1 cellular context compared by ENCODE assay signal in the genomic region with DNA sequence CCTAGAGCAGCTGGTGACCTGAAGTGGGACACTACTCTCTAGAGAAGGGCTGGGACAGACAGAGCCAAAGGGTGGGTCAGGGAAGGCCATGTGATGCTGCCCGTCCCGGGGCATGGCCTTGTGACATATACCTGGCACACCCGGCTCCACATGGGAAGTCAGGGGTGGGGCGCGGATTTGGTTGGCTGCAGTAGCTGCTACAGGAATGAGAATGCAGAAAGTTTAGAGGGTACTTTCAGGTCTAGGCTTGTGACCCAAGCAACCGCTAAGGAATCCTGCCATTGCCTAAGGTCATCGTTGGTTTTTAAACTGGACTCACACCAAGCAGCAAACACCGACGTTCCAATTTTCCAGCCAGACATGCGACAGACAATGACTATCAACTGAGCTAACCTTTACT.
TF ChIP-seq lines count a peak whose summit lies in the region.

No MANE protein-coding gene starts in this region.

TF ChIP-seq in GM12878, 131 proteins besides CTCF, POLR2A, EP300 and RAD21:
- TF ChIP-seq PAX8 (IDR thresholded peaks at IDR 0.05) (no peak), PML (IDR thresholded peaks at IDR 0.05; ENCODE audit: low read length) (no peak), ZNF207 (IDR thresholded peaks at IDR 0.05; ENCODE audit: borderline replicate concordance) (no peak), SREBF2 (IDR thresholded peaks at IDR 0.05; ENCODE audit: low read length) (no peak), MEF2B (IDR thresholded peaks at IDR 0.05; ENCODE audit: partially characterized antibody, poor library complexity, severe bottlenecking) (no peak), TCF12 (IDR thresholded peaks at IDR 0.05; ENCODE audit: low read depth, low read length) (no peak), ETV6 (conservative IDR thresholded peaks at IDR 0.05 in 1 of 2, IDR thresholded peaks at IDR 0.05 in 1 of 2; ENCODE audit: borderline replicate concordance in 1 of 2, low read depth in 1 of 2) (no peak), NFXL1 (IDR thresholded peaks at IDR 0.05; ENCODE audit: borderline replicate concordance) (no peak), FOXM1 (IDR thresholded peaks at IDR 0.05; ENCODE audit: low read depth, low read length) (no peak), KLF5 (IDR thresholded peaks at IDR 0.05; ENCODE audit: partially characterized antibody) (no peak), ZZZ3 (IDR thresholded peaks at IDR 0.05; ENCODE audit: control insufficient read depth, insufficient read length, low read depth) (no peak), KAT2A (conservative IDR thresholded peaks at IDR 0.05; ENCODE audit: control insufficient read depth, low read depth, low read length) (no peak)
- TF ChIP-seq, protein P1, sequence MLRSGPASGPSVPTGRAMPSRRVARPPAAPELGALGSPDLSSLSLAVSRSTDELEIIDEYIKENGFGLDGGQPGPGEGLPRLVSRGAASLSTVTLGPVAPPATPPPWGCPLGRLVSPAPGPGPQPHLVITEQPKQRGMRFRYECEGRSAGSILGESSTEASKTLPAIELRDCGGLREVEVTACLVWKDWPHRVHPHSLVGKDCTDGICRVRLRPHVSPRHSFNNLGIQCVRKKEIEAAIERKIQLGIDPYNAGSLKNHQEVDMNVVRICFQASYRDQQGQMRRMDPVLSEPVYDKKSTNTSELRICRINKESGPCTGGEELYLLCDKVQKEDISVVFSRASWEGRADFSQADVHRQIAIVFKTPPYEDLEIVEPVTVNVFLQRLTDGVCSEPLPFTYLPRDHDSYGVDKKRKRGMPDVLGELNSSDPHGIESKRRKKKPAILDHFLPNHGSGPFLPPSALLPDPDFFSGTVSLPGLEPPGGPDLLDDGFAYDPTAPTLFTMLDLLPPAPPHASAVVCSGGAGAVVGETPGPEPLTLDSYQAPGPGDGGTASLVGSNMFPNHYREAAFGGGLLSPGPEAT (IDR thresholded peaks at IDR 0.05; ENCODE audit: low read depth): no peak
- TF ChIP-seq, protein P2, sequence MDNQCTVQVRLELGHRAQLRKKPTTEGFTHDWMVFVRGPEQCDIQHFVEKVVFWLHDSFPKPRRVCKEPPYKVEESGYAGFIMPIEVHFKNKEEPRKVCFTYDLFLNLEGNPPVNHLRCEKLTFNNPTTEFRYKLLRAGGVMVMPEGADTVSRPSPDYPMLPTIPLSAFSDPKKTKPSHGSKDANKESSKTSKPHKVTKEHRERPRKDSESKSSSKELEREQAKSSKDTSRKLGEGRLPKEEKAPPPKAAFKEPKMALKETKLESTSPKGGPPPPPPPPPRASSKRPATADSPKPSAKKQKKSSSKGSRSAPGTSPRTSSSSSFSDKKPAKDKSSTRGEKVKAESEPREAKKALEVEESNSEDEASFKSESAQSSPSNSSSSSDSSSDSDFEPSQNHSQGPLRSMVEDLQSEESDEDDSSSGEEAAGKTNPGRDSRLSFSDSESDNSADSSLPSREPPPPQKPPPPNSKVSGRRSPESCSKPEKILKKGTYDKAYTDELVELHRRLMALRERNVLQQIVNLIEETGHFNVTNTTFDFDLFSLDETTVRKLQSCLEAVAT (IDR thresholded peaks at IDR 0.05): no peak
TF ChIP-seq in GM12878: peak in this region for 0.
